In genomic region chr17:37598145-37598544, GRCh38 we compare ENCODE assay signal across 12 cellular contexts.
"Had no signal": no experiment of that assay in that cellular context is flagged by ENCODE, and none has a peak within 500 bp of the region (broad histone marks: within the 10 kb centered on the region; RNA-seq: fewer than 3 reads in every experiment).

No MANE protein-coding gene starts in this region.

- H3K4me1 ChIP-seq: left lung, psoas muscle, thyroid gland had no signal

- H3K27me3 Mint-ChIP-seq: activated CD8-positive, alpha-beta memory T cell treated with anti-CD3 and anti-CD28 coated beads, Interleukin-2, amount 10 ng/mL, durations not matched to agents 7 days and 5 days had no signal

- H3K27ac Mint-ChIP-seq: activated CD8-positive, alpha-beta memory T cell treated with anti-CD3 and anti-CD28 coated beads, Interleukin-2, amount 10 ng/mL, durations not matched to agents 7 days and 5 days had no signal

- H3K4me3 ChIP-seq: esophagus muscularis mucosa, hepatocyte, left lung, psoas muscle, thyroid gland had no signal

- H3K9me3 Mint-ChIP-seq: activated T-cell treated with anti-CD3 and anti-CD28 coated beads, Interleukin-2, amount 50 U/mL, for 4 hours had no signal

- H3K4me3 Mint-ChIP-seq: activated CD8-positive, alpha-beta memory T cell treated with anti-CD3 and anti-CD28 coated beads, Interleukin-2, amount 10 ng/mL, durations not matched to agents 7 days and 5 days; activated T-cell treated with anti-CD3 and anti-CD28 coated beads, Interleukin-2, amount 50 U/mL, for 4 hours had no signal

- DNase-seq: activated CD4-positive, alpha-beta T cell treated with anti-CD3 and anti-CD28 coated beads, Interleukin-2, amount 50 U/mL, for 4 hours; activated CD8-positive, alpha-beta memory T cell treated with anti-CD3 and anti-CD28 coated beads, Interleukin-2, amount 10 ng/mL, durations not matched to agents 7 days and 5 days; activated T-cell treated with anti-CD3 and anti-CD28 coated beads, Interleukin-2, amount 50 U/mL, for 4 hours; left lung; mesenchymal stem cell; psoas muscle; T1000; thyroid gland had no signal

- ATAC-seq: activated CD4-positive, CD25-positive, alpha-beta regulatory T cell treated with anti-CD3 and anti-CD28 coated beads, Interleukin-2, amount 50 U/mL, for 24 hours; activated CD8-positive, alpha-beta memory T cell treated with anti-CD3 and anti-CD28 coated beads, Interleukin-2, amount 10 ng/mL, durations not matched to agents 7 days and 5 days; activated T-cell treated with anti-CD3 and anti-CD28 coated beads, Interleukin-2, amount 50 U/mL, for 4 hours; left lung; psoas muscle; sciatic nerve had no signal

- H3K27me3 ChIP-seq: esophagus muscularis mucosa, hepatocyte, left lung, thyroid gland had no signal

- H3K27ac ChIP-seq: esophagus muscularis mucosa, hepatocyte, left lung, psoas muscle, thyroid gland had no signal

- H3K9me3 ChIP-seq: esophagus muscularis mucosa, left lung, psoas muscle, thyroid gland had no signal
